In the genomic region with DNA sequence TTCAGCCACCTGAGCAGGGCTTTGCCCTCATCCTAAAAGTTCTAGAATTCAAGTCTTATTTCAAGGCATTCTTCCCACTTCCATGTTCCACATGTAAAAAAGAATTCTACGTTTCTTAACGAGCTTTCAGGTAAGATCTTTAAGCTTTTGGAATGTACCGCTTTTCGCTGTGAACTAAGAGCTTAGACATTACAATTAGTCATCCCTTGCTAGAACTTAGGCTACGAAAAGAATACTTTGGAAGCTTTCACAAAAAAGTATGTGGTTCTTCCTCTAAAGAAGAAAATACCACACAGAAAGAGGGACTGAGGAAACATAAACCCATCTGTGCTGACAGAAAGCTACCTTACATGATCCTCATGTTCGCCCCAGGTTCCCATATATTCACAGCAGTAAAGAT, we compare ENCODE assay signal across 1 cellular context.
TF ChIP-seq lines count a peak whose summit lies in the region.

No MANE protein-coding gene starts in this region.

TF ChIP-seq in neural cell, 6 proteins besides CTCF, POLR2A, EP300 and RAD21 (continued from another document):
- TF ChIP-seq, protein P1, sequence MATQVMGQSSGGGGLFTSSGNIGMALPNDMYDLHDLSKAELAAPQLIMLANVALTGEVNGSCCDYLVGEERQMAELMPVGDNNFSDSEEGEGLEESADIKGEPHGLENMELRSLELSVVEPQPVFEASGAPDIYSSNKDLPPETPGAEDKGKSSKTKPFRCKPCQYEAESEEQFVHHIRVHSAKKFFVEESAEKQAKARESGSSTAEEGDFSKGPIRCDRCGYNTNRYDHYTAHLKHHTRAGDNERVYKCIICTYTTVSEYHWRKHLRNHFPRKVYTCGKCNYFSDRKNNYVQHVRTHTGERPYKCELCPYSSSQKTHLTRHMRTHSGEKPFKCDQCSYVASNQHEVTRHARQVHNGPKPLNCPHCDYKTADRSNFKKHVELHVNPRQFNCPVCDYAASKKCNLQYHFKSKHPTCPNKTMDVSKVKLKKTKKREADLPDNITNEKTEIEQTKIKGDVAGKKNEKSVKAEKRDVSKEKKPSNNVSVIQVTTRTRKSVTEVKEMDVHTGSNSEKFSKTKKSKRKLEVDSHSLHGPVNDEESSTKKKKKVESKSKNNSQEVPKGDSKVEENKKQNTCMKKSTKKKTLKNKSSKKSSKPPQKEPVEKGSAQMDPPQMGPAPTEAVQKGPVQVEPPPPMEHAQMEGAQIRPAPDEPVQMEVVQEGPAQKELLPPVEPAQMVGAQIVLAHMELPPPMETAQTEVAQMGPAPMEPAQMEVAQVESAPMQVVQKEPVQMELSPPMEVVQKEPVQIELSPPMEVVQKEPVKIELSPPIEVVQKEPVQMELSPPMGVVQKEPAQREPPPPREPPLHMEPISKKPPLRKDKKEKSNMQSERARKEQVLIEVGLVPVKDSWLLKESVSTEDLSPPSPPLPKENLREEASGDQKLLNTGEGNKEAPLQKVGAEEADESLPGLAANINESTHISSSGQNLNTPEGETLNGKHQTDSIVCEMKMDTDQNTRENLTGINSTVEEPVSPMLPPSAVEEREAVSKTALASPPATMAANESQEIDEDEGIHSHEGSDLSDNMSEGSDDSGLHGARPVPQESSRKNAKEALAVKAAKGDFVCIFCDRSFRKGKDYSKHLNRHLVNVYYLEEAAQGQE (IDR thresholded peaks at IDR 0.05; ENCODE audit: borderline replicate concordance) = no peak
- TF ChIP-seq MXI1 (conservative IDR thresholded peaks at IDR 0.05; ENCODE audit: poor library complexity, severe bottlenecking) = no peak
- no peak for TF ChIP-seq POLR2AphosphoS5 (IDR thresholded peaks at IDR 0.05)
- TF ChIP-seq TAF1 (IDR thresholded peaks at IDR 0.05; ENCODE audit: low read depth) = no peak
